ENCODE assay signal across 9 cellular contexts in the genomic region with DNA sequence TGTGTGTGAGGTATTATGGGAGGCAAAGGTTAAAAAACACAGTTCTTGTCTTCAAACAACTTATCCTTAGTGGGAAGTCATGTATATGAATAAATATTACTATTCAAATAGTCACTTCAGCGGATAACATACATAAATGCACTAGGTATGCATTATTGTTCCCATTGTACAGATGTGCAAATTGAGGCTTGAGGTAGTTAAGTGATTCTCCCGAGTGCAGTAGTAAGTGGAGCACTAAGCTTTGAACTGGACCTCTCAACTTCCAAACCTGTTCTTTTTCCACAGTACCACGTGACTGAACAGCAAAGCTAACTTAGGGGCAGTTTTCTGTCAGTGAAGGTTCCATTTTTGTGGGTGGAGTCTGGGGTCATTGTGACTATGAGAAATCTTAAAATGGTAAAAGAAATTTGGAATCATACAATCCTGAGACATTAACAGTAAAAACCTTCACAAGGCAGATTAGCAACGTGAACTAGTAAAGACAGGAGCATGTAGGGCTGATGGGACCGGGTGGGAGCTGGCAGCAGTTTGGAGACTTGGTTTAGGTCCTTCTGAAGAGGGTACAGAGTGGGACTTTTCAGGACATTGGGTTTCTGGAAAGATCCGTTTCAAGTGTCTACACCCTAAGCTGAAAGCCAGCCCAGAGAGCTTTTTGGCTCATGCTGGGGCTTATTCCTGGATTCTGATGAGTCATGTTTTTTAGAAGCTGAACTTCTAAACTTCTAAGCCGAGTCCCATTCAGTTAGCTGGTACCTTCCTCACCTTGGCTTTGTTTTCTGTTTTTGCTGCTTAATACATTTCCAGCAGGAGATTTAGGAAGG.
DNase-seq lines count a peak whose midpoint lies in the region; ATAC-seq, FAIRE-seq and TF ChIP-seq lines count a peak whose summit lies in the region.
"Had no signal": no experiment of that assay in that cellular context is flagged by ENCODE, and none has a peak within 500 bp of the region (broad histone marks: within the 10 kb centered on the region; RNA-seq: fewer than 3 reads in every experiment).

No MANE protein-coding gene starts in this region.

- peaks cover 27% of the 10 kb centered on the region for H3F3A ChIP-seq in PC-9 (ENCODE audit: insufficient read depth, low read depth)

- H3K9me1 ChIP-seq in endothelial cell of umbilical vein (replicated peaks; ENCODE audit: control insufficient read depth, extremely low read depth, insufficient read depth, low read length): no peaks in the 10 kb centered on the region

- no peak overlapping the region for H3K9ac ChIP-seq in endothelial cell of umbilical vein (replicated peaks; ENCODE audit: extremely low read depth, insufficient read depth, low read length)

- no peak for ATAC-seq in effector memory CD8-positive, alpha-beta T cell (replicated peaks)

- no peaks in the 10 kb centered on the region for H3K27me3 Mint-ChIP-seq in effector memory CD8-positive, alpha-beta T cell
- no peaks in the 10 kb centered on the region for H3K27me3 Mint-ChIP-seq in endothelial cell (ENCODE audit: unreplicated experiment)
- H3K27me3 Mint-ChIP-seq in CD14-positive monocyte (ENCODE audit: low read depth in 3 of 3): peaks cover 0 to 1% (median 1%) of the 10 kb centered on the region in 3 donors

- H4K20me1 ChIP-seq in PC-9 (ENCODE audit: insufficient read depth) (no peaks in the 10 kb centered on the region), endothelial cell of umbilical vein (replicated peaks; ENCODE audit: control insufficient read depth, extremely low read depth, insufficient read depth, low read length) (no peaks in the 10 kb centered on the region)

- H3K27me3 ChIP-seq in PC-9 (ENCODE audit: insufficient read depth, low read depth): no peaks in the 10 kb centered on the region
- no peaks in the 10 kb centered on the region for H3K27me3 ChIP-seq in endothelial cell of umbilical vein (ENCODE audit: control insufficient read depth in 2 of 2, insufficient read depth in 2 of 2, low read length in 2 of 2)

- no peak overlapping the region for H3K4me3 Mint-ChIP-seq in effector memory CD8-positive, alpha-beta T cell
- H3K4me3 Mint-ChIP-seq in endothelial cell (ENCODE audit: unreplicated experiment): no peak overlapping the region
- no peak overlapping the region for H3K4me3 Mint-ChIP-seq in CD14-positive monocyte

- CTCF ChIA-PET in PC-9 (lab: Charles Lee): no interaction called here
- CTCF ChIA-PET in endothelial cell of umbilical vein (lab: Charles Lee): interaction anchor here (0.7 to 2.1 kb wide), 7 partner anchors 9 to 60 kb away, joined by 3 to 15 read pairs (median 5); no protein-coding TSS in a partner anchor

- BruUV-seq in PC-9 (replicated peaks; lab: Mats Ljungman, UMichigan): no TSS peak
- BruUV-seq in endothelial cell of umbilical vein (replicated peaks; lab: Mats Ljungman, UMichigan): no TSS peak

- H3K4me1 Mint-ChIP-seq in effector memory CD8-positive, alpha-beta T cell (ENCODE audit: low read depth in 2 of 2): peaks cover 8 to 11% of the 10 kb centered on the region in 2 donors
- no peaks in the 10 kb centered on the region for H3K4me1 Mint-ChIP-seq in endothelial cell (ENCODE audit: unreplicated experiment)
- peaks cover 15% of the 10 kb centered on the region for H3K4me1 Mint-ChIP-seq in CD14-positive monocyte

- peak overlapping the region; percentile 37 for H3K4me2 ChIP-seq in PC-9
- H3K4me2 ChIP-seq in endothelial cell of umbilical vein (ENCODE audit: insufficient read depth, low read length): no peak overlapping the region

- no peaks in the 10 kb centered on the region for H3K36me3 Mint-ChIP-seq in effector memory CD8-positive, alpha-beta T cell (ENCODE audit: insufficient read depth)
- no peaks in the 10 kb centered on the region for H3K36me3 Mint-ChIP-seq in endothelial cell (ENCODE audit: low read depth, unreplicated experiment)
- peaks cover 6 to 10% of the 10 kb centered on the region in 2 donors for H3K36me3 Mint-ChIP-seq in CD14-positive monocyte

- TF ChIP-seq CTCF in PC-9 (conservative IDR thresholded peaks at IDR 0.05) (no peak), endothelial cell of umbilical vein (IDR thresholded peaks at IDR 0.05; ENCODE audit: extremely low read depth in 1 of 2, insufficient read depth in 1 of 2, low read depth in 1 of 2, low read length in 2 of 2) (no peak), endothelial cell (IDR thresholded peaks at IDR 0.05; ENCODE audit: unreplicated experiment) (no peak), CD14-positive monocyte (IDR thresholded peaks at IDR 0.05) (no peak)

- dilution Hi-C loops in endothelial cell of umbilical vein (cut with MboI; ENCODE audit: extremely low pct_ligation_motif_present, low sequenced_read_pairs): no loop called here

- H3K4me1 ChIP-seq in PC-9 (replicated peaks; ENCODE audit: insufficient read depth): peaks cover 36% of the 10 kb centered on the region
- H3K4me1 ChIP-seq in endothelial cell of umbilical vein (ENCODE audit: control insufficient read depth, extremely low read depth, insufficient read depth, low read length): peaks cover 20% of the 10 kb centered on the region

- H3K36me3 ChIP-seq in PC-9 (ENCODE audit: low read depth): no peaks in the 10 kb centered on the region
- no peaks in the 10 kb centered on the region for H3K36me3 ChIP-seq in endothelial cell of umbilical vein (ENCODE audit: control insufficient read depth in 2 of 2, extremely low read depth in 1 of 2, insufficient read depth in 2 of 2, low read length in 2 of 2)

- FAIRE-seq in endothelial cell of umbilical vein (lab: Jason Lieb, UNC): peak; percentile 67

- H3K79me2 ChIP-seq in PC-9 (ENCODE audit: low read depth): peaks cover 42% of the 10 kb centered on the region; the same call in 1 of the 2 replicates
- H3K79me2 ChIP-seq in endothelial cell of umbilical vein (ENCODE audit: control insufficient read depth, insufficient read depth, low read length): peaks cover 3% of the 10 kb centered on the region

- peak overlapping the region in 1 of 2 donors; percentile 11 for H3K27ac Mint-ChIP-seq in effector memory CD8-positive, alpha-beta T cell
- H3K27ac Mint-ChIP-seq in endothelial cell (ENCODE audit: unreplicated experiment) (no peak overlapping the region), CD14-positive monocyte (peak overlapping the region in 2 of 7 donors; percentile 14 to 69)

- DNase-seq in ELR (ENCODE audit: low read depth): peak; percentile 81
- peak; percentile 11 to 58 for DNase-seq in PC-9
- DNase-seq in endothelial cell of umbilical vein (ENCODE audit: low read depth, low spot score): peak; percentile 69
- DNase-seq in pons (ENCODE audit: low spot score): peak; percentile 55
- no peak for DNase-seq in effector memory CD8-positive, alpha-beta T cell
- DNase-seq in endothelial cell (ENCODE audit: low spot score): no peak
- DNase-seq in CD14-positive monocyte (ENCODE audit: low spot score): no peak
- DNase-seq in superior temporal gyrus (ENCODE audit: extremely low spot score): no peak
- DNase-seq: NCI-H1092 had no signal

- H3K9me2 ChIP-seq in PC-9 (ENCODE audit: insufficient read depth): no peaks in the 10 kb centered on the region

- intact Hi-C loops in PC-9 (cut with micrococcal nuclease; ENCODE audit: unreplicated experiment): loop anchor here (2.0 kb wide), 1 partner anchor 39 kb away; no protein-coding TSS in a partner anchor
- intact Hi-C loops in endothelial cell of umbilical vein (cut with micrococcal nuclease): loop anchor here (1.0 kb wide), 1 partner anchor 43 kb away; no protein-coding TSS in a partner anchor
- intact Hi-C loops in CD14-positive monocyte (cut with micrococcal nuclease): no loop called here

- H3K4me3 ChIP-seq in PC-9 (no peak overlapping the region), endothelial cell of umbilical vein (replicated peaks in 1 of 3; ENCODE audit: insufficient read depth in 1 of 3, low read depth in 1 of 3, low read length in 3 of 3) (no peak overlapping the region)

- POLR2A ChIA-PET in PC-9 (lab: Charles Lee; ENCODE audit: unreplicated experiment): interaction anchor here (0.6 kb wide), 1 partner anchor 73 kb away, joined by 3 read pairs; no protein-coding TSS in a partner anchor
- POLR2A ChIA-PET in endothelial cell of umbilical vein (lab: Charles Lee): no interaction called here

- H2AFZ ChIP-seq in PC-9 (no peak overlapping the region), endothelial cell of umbilical vein (ENCODE audit: low read depth, low read length) (no peak overlapping the region)

- no peak for TF ChIP-seq POLR2A in endothelial cell of umbilical vein (IDR thresholded peaks at IDR 0.05; ENCODE audit: low read depth, low read length)

- H3K9me3 Mint-ChIP-seq in effector memory CD8-positive, alpha-beta T cell: no peaks in the 10 kb centered on the region
- H3K9me3 Mint-ChIP-seq in endothelial cell (ENCODE audit: unreplicated experiment) (no peaks in the 10 kb centered on the region), CD14-positive monocyte (no peaks in the 10 kb centered on the region)

- H3K27ac ChIP-seq in PC-9 (peak overlapping the region; percentile 61), endothelial cell of umbilical vein (ENCODE audit: insufficient read depth, low read depth, low read length) (peak overlapping the region; percentile 15)

- H3K9me3 ChIP-seq in PC-9 (ENCODE audit: insufficient read depth, low read depth) (no peaks in the 10 kb centered on the region), endothelial cell of umbilical vein (replicated peaks; ENCODE audit: control insufficient read depth, insufficient read depth, low read length) (no peaks in the 10 kb centered on the region)

TF ChIP-seq in endothelial cell of umbilical vein, 7 proteins besides CTCF, POLR2A, EP300 and RAD21:
- peak; percentile 53 for TF ChIP-seq JUN (IDR thresholded peaks at IDR 0.05; ENCODE audit: borderline replicate concordance, insufficient read depth, insufficient read length, low read depth)
- peak; percentile 63 for TF ChIP-seq FOS (IDR thresholded peaks at IDR 0.05; ENCODE audit: borderline replicate concordance, insufficient read depth, low read length)
- TF ChIP-seq GATA2 (IDR thresholded peaks at IDR 0.05; ENCODE audit: insufficient read depth, insufficient read length, low read depth, low read length): no peak
- TF ChIP-seq, protein P1, sequence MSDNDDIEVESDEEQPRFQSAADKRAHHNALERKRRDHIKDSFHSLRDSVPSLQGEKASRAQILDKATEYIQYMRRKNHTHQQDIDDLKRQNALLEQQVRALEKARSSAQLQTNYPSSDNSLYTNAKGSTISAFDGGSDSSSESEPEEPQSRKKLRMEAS (IDR thresholded peaks at IDR 0.05; ENCODE audit: insufficient read depth, insufficient read length): no peak
- no peak for TF ChIP-seq POLR2AphosphoS5 (IDR thresholded peaks at IDR 0.05; ENCODE audit: insufficient read depth, low read depth, low read length)
- TF ChIP-seq EZH2 (IDR thresholded peaks at IDR 0.05; ENCODE audit: borderline replicate concordance, low read depth, low read length, severe bottlenecking): no peak
- TF ChIP-seq MYC (IDR thresholded peaks at IDR 0.05; ENCODE audit: low read depth, low read length): no peak
TF ChIP-seq in endothelial cell of umbilical vein: peak in this region for 2.

Comparison
In these comparisons a context has a peak if more than half of its experiments do, and no peak if none do; other contexts are left out.
1. DNase-seq: peak in ELR (single experiment), PC-9 (2 of 2), endothelial cell of umbilical vein (single experiment) and pons (single experiment); none in effector memory CD8-positive, alpha-beta T cell (0 of 3), endothelial cell (single experiment), CD14-positive monocyte (single experiment) and superior temporal gyrus (single experiment).
2. intact Hi-C loops: an anchor here in PC-9 (2.0 kb wide) and endothelial cell of umbilical vein (1.0 kb wide); none called in CD14-positive monocyte.